8 cellular contexts compared by ENCODE assay signal in genomic region chr11:119121811-119122124, GRCh38. TPM values are rescaled to one million over a fixed set of nuclear protein-coding genes. Genes with fewer than 3 reads are reported as not detected.
DNase-seq lines count a peak whose midpoint lies in the region; ATAC-seq, FAIRE-seq and TF ChIP-seq lines count a peak whose summit lies in the region.

No MANE protein-coding gene starts in this region.

- peaks cover 10% of the 10 kb centered on the region for H3K36me3 Mint-ChIP-seq in astrocyte (ENCODE audit: low read depth, unreplicated experiment)

- peak overlapping the region; percentile 92 for H3K27ac Mint-ChIP-seq in astrocyte (ENCODE audit: unreplicated experiment)

- H3K4me3 ChIP-seq in BLaER1 (peak overlapping the region; percentile 96), astrocyte (ENCODE audit: insufficient read depth, low read depth, low read length) (peak overlapping the region; percentile 94), mesodermal cell (ENCODE audit: extremely low read depth, insufficient read depth, low read length, poor library complexity, severe bottlenecking) (peak overlapping the region; percentile 89)

- no peaks in the 10 kb centered on the region for H3K9me3 Mint-ChIP-seq in astrocyte (ENCODE audit: unreplicated experiment)

- no peak for DNase-seq in astrocyte (ENCODE audit: low read depth)
- DNase-seq in activated gamma-delta T cell treated with Interleukin-2 at 50 U/mL for 16 hours: no peak
- DNase-seq in amniotic stem cell (lab: John Stamatoyannopoulos, UW): no peak
- no peak for DNase-seq in NCI-H2227 (lab: John Stamatoyannopoulos, UW; ENCODE audit: unreplicated experiment)

- H3K27me3 Mint-ChIP-seq in astrocyte (ENCODE audit: low read depth, unreplicated experiment): no peaks in the 10 kb centered on the region

- H3K27me3 ChIP-seq in BLaER1 (no peaks in the 10 kb centered on the region), astrocyte (ENCODE audit: insufficient read depth, low read length) (no peaks in the 10 kb centered on the region)

- peak overlapping the region; percentile 91 for H2AFZ ChIP-seq in astrocyte (ENCODE audit: low read depth, low read length)

- no peak for FAIRE-seq in astrocyte (lab: Jason Lieb, UNC)

- H3K27ac ChIP-seq in BLaER1: peak overlapping the region; percentile 75
- peak overlapping the region; percentile 66 for H3K27ac ChIP-seq in astrocyte (ENCODE audit: low read depth, low read length)
- H3K27ac ChIP-seq in mesodermal cell (ENCODE audit: low read depth, low read length, severe bottlenecking): peak overlapping the region; percentile 18

- peaks cover 31% of the 10 kb centered on the region for H3K79me2 ChIP-seq in astrocyte (ENCODE audit: insufficient read depth, low read length)

- H3K36me3 ChIP-seq in BLaER1: peaks cover 39% of the 10 kb centered on the region
- peaks cover 7% of the 10 kb centered on the region for H3K36me3 ChIP-seq in astrocyte (ENCODE audit: insufficient read depth, low read length)
- H3K36me3 ChIP-seq in mesodermal cell (ENCODE audit: control insufficient read depth, insufficient read depth, low read length): peaks cover 32% of the 10 kb centered on the region

- H4K20me1 ChIP-seq in BLaER1 (peaks cover 18% of the 10 kb centered on the region), astrocyte (ENCODE audit: insufficient read depth, low read length) (peaks cover 11% of the 10 kb centered on the region)

- WGBS in mesodermal cell (ENCODE audit: insufficient coverage in 2 of 2), 2 experiments: 0 to 1% methylated on average over 16 to 19 of the region's 20 CpGs

- H3K4me1 ChIP-seq in BLaER1 (peaks cover 27% of the 10 kb centered on the region), astrocyte (ENCODE audit: insufficient read depth, low read length) (peaks cover 16% of the 10 kb centered on the region), mesodermal cell (ENCODE audit: control insufficient read depth, insufficient read depth, low read length, poor library complexity, severe bottlenecking) (peaks cover 4% of the 10 kb centered on the region)

- H3K4me1 Mint-ChIP-seq in astrocyte (ENCODE audit: low read depth, unreplicated experiment): peaks cover 6% of the 10 kb centered on the region

- H3K9me3 ChIP-seq in BLaER1 (no peaks in the 10 kb centered on the region), astrocyte (ENCODE audit: insufficient read depth, low read depth, low read length) (no peaks in the 10 kb centered on the region), mesodermal cell (ENCODE audit: control insufficient read depth, low read length) (no peaks in the 10 kb centered on the region)

- H3K9ac ChIP-seq in BLaER1 (peak overlapping the region; percentile 91), astrocyte (ENCODE audit: low read length) (peak overlapping the region; percentile 91)

- peak; percentile 3 for ATAC-seq in HG02840 (IDR thresholded peaks at IDR 0.05; ENCODE audit: low FRiP score, unreplicated experiment)
- ATAC-seq in GM19328 (IDR thresholded peaks at IDR 0.05; ENCODE audit: unreplicated experiment): no peak

- H3K4me3 Mint-ChIP-seq in astrocyte (ENCODE audit: unreplicated experiment): peak overlapping the region; percentile 98

- H3K4me2 ChIP-seq in BLaER1 (peak overlapping the region; percentile 98), astrocyte (ENCODE audit: low read length) (peak overlapping the region; percentile 93)

- TF ChIP-seq CTCF in astrocyte (IDR thresholded peaks at IDR 0.05; ENCODE audit: insufficient read depth, low read depth, low read length): no peak

RNA-seq across cellular contexts. Expression of gene HINFP, which starts 0.4 kb away (rescaled TPM):
- 22.7 and 27.8 TPM in 2 replicates for total RNA-seq in astrocyte
- 28.5 TPM for polyA plus RNA-seq in mesodermal cell (2013, experiment 1 of 2)
- 24.6 TPM for polyA plus RNA-seq in mesodermal cell (2013, experiment 2 of 2)

RNA-seq across cellular contexts. Expression of gene C2CD2L, which starts 14.6 kb away (rescaled TPM):
- total RNA-seq in astrocyte: 10.9 and 11.1 TPM in 2 replicates
- polyA plus RNA-seq in mesodermal cell (2013, experiment 1 of 2): 9.9 TPM
- polyA plus RNA-seq in mesodermal cell (2013, experiment 2 of 2): 8.1 TPM

RNA-seq across cellular contexts. Expression of gene DPAGT1, which starts 20.1 kb away (rescaled TPM):
- total RNA-seq in astrocyte: 44.1 and 47.1 TPM in 2 replicates
- polyA plus RNA-seq in mesodermal cell (2013, experiment 1 of 2): 53.6 TPM
- 43.7 TPM for polyA plus RNA-seq in mesodermal cell (2013, experiment 2 of 2)

RNA-seq across cellular contexts. Expression of gene ABCG4, which starts 27.1 kb away (rescaled TPM):
- 0.55 and 1.5 TPM in 2 replicates for total RNA-seq in astrocyte
- 1.8 TPM for polyA plus RNA-seq in mesodermal cell (2013, experiment 1 of 2)
- polyA plus RNA-seq in mesodermal cell (2013, experiment 2 of 2): 1.4 TPM

RNA-seq across cellular contexts. Expression of gene HMBS, which starts 37.1 kb away (rescaled TPM):
- total RNA-seq in astrocyte: 21.4 and 22.2 TPM in 2 replicates
- 38.2 TPM for polyA plus RNA-seq in mesodermal cell (2013, experiment 1 of 2)
- polyA plus RNA-seq in mesodermal cell (2013, experiment 2 of 2): 29.3 TPM

Comparison
In these comparisons a context has a peak if more than half of its experiments do, and no peak if none do; other contexts are left out.
1. H3K27ac ChIP-seq: peak in every context shown above with its lines; median percentile 75 in BLaER1; 66 in astrocyte; 18 in mesodermal cell.